Comparison of ENCODE assay signal across 17 cellular contexts in genomic region chr2:184906160-184906559, GRCh38.
DNase-seq lines count a peak whose midpoint lies in the region; ATAC-seq, FAIRE-seq and TF ChIP-seq lines count a peak whose summit lies in the region.
"Had no signal": no experiment of that assay in that cellular context is flagged by ENCODE, and none has a peak within 500 bp of the region (broad histone marks: within the 10 kb centered on the region; RNA-seq: fewer than 3 reads in every experiment).

No MANE protein-coding gene starts in this region.

- H2BK120ac ChIP-seq in H1 (replicated peaks; ENCODE audit: low read depth, low read length) (no peak overlapping the region), neuronal stem cell (ENCODE audit: low read depth, low read length) (no peak overlapping the region)

- no peaks in the 10 kb centered on the region for H3K27me3 Mint-ChIP-seq in GM23338 (ENCODE audit: insufficient read depth, low read depth, poor library complexity)
- H3K27me3 Mint-ChIP-seq: CD4-positive, alpha-beta memory T cell had no signal

- no peak overlapping the region for H4K8ac ChIP-seq in H1 (ENCODE audit: extremely low read depth, insufficient read depth, low read length)
- peak overlapping the region; percentile 43 for H4K8ac ChIP-seq in neuronal stem cell (ENCODE audit: low read depth, low read length)

- no peak for TF ChIP-seq EP300 in H1 (IDR thresholded peaks at IDR 0.05; ENCODE audit: borderline replicate concordance in 1 of 2, low read depth in 2 of 2, low read length in 2 of 2)

- ATAC-seq in GM23338, result no peak
- ATAC-seq in HG02571 (IDR thresholded peaks at IDR 0.05; ENCODE audit: unreplicated experiment), result no peak
- ATAC-seq: HCT116 had no signal

- H4K20me1 ChIP-seq in GM23338 (replicated peaks; ENCODE audit: insufficient read depth) (no peaks in the 10 kb centered on the region), H1 (replicated peaks in 1 of 2; ENCODE audit: control insufficient read depth in 1 of 2, insufficient read depth in 2 of 2, low read length in 2 of 2) (no peaks in the 10 kb centered on the region)

- H2AK5ac ChIP-seq in H1 (ENCODE audit: low read depth, low read length), result no peak overlapping the region
- H2AK5ac ChIP-seq in neuronal stem cell (ENCODE audit: low read depth, low read length), result no peak overlapping the region

- no peak overlapping the region for H3K4ac ChIP-seq in H1 (replicated peaks; ENCODE audit: insufficient read length, low read depth, low read length)
- no peak overlapping the region for H3K4ac ChIP-seq in neuronal stem cell (ENCODE audit: low read length)

- H2BK5ac ChIP-seq in H1 (ENCODE audit: low read depth, low read length) (no peak overlapping the region), neuronal stem cell (ENCODE audit: low read length) (no peak overlapping the region)

- TF ChIP-seq CTCF in GM23338 (conservative IDR thresholded peaks at IDR 0.05; ENCODE audit: low read depth in 2 of 2) (no peak), H1 (IDR thresholded peaks at IDR 0.05; ENCODE audit: control extremely low read depth in 1 of 3, insufficient read depth in 1 of 3, low read depth in 1 of 3, low read length in 3 of 3) (no peak)

- H3K4me3 Mint-ChIP-seq in GM23338, result no peak overlapping the region
- H3K4me3 Mint-ChIP-seq: CD4-positive, alpha-beta memory T cell; H9 had no signal

- H3K56ac ChIP-seq in H1 (replicated peaks; ENCODE audit: insufficient read length, low read depth, low read length), result no peak overlapping the region

- POLR2A ChIA-PET in H1 (lab: Charles Lee; ENCODE audit: partially characterized antibody), result interaction anchor here (0.6 kb wide), 1 partner anchor 173 kb away, joined by 3 read pairs; no protein-coding TSS in a partner anchor

- peaks cover 21% of the 10 kb centered on the region; the same call in 2 of the 3 replicates for H3K4me1 Mint-ChIP-seq in GM23338
- H3K4me1 Mint-ChIP-seq: CD4-positive, alpha-beta memory T cell had no signal

- peak overlapping the region; percentile 66; the same call in 1 of the 2 replicates for H2BK20ac ChIP-seq in H1 (ENCODE audit: low read length)

- H3K79me1 ChIP-seq in H1 (ENCODE audit: low read depth, low read length) (no peaks in the 10 kb centered on the region), neuronal stem cell (ENCODE audit: low read depth, low read length) (no peaks in the 10 kb centered on the region)

- no peaks in the 10 kb centered on the region for H3K23me2 ChIP-seq in H1 (ENCODE audit: low read depth, low read length)

- peaks cover under 1% of the 10 kb centered on the region; the same call in 1 of the 3 replicates for H3K9me3 Mint-ChIP-seq in GM23338

- no peak for TF ChIP-seq RAD21 in H1 (IDR thresholded peaks at IDR 0.05 in 1 of 2, conservative IDR thresholded peaks at IDR 0.05 in 1 of 2; ENCODE audit: low read depth in 2 of 2, low read length in 2 of 2)

- H3K27ac ChIP-seq in GM23338 (ENCODE audit: low read depth) (no peak overlapping the region), HUES6 (ENCODE audit: low read depth, low read length) (peak overlapping the region; percentile 6; the same call in 1 of the 2 replicates), H1 (ENCODE audit: low read depth, low read length) (no peak overlapping the region), neuronal stem cell (replicated peaks; ENCODE audit: low read length) (no peak overlapping the region)

- no peak overlapping the region for H4K5ac ChIP-seq in H1 (ENCODE audit: insufficient read length, low read depth, low read length)

- H3K23ac ChIP-seq in H1 (ENCODE audit: insufficient read length), result no peak overlapping the region
- no peak overlapping the region for H3K23ac ChIP-seq in neuronal stem cell (ENCODE audit: low read depth, low read length, poor library complexity)

- 93% methylated on average over 4 of the region's 4 CpGs; no CpG with 5 or more reads in 1 of the 2 experiments for WGBS in H1 (ENCODE audit: extremely low coverage in 1 of 2, insufficient coverage in 1 of 2, insufficient read length in 1 of 2, insufficient replicate concordance in 2 of 2, low coverage in 1 of 2, low lambda C conversion rate in 2 of 2, missing lambda C conversion rate in 1 of 2), 2 experiments
- WGBS in neuronal stem cell (ENCODE audit: extremely low coverage in 2 of 2, insufficient read length in 2 of 2, insufficient replicate concordance in 1 of 2), 2 donors, result no CpG with 5 or more reads among the region's 4 CpGs

- CTCF ChIA-PET in H1 (lab: Charles Lee; ENCODE audit: partially characterized antibody), result no interaction called here

- no peak for FAIRE-seq in H1 (lab: Jason Lieb, UNC)
- FAIRE-seq: G401.6 had no signal

- no peak overlapping the region for H4K91ac ChIP-seq in H1 (replicated peaks; ENCODE audit: insufficient read length, low read length)
- H4K91ac ChIP-seq in neuronal stem cell (ENCODE audit: low read depth, low read length, poor library complexity), result no peak overlapping the region

- H3K4me2 ChIP-seq in GM23338 (no peak overlapping the region), H1 (ENCODE audit: insufficient read depth in 1 of 2, low read depth in 2 of 2, low read length in 2 of 2) (no peak overlapping the region), neuronal stem cell (ENCODE audit: insufficient read depth, low read length, poor library complexity, severe bottlenecking) (no peak overlapping the region)

- H3F3A ChIP-seq in GM23338 (replicated peaks; ENCODE audit: low read depth), result no peaks in the 10 kb centered on the region

- H3K9me3 ChIP-seq in HUES6 (ENCODE audit: control insufficient read depth, insufficient read depth, low read depth, low read length) (peaks cover 5% of the 10 kb centered on the region; the same call in 1 of the 2 replicates), H1 (ENCODE audit: insufficient read depth in 2 of 2, low read depth in 1 of 2, low read length in 1 of 2) (no peaks in the 10 kb centered on the region), neuronal stem cell (replicated peaks in 1 of 2; ENCODE audit: control insufficient read depth in 2 of 2, insufficient read depth in 1 of 2, low read depth in 1 of 2, low read length in 2 of 2) (no peaks in the 10 kb centered on the region)

- H2AFZ ChIP-seq in GM23338 (peak overlapping the region; percentile 9; the same call in 1 of the 2 replicates), H1 (ENCODE audit: low read length) (no peak overlapping the region), neuronal stem cell (ENCODE audit: low read length) (no peak overlapping the region)

- no peaks in the 10 kb centered on the region for H3K36me3 Mint-ChIP-seq in GM23338 (ENCODE audit: low read depth)
- H3K36me3 Mint-ChIP-seq: CD4-positive, alpha-beta memory T cell had no signal

- peaks cover 12% of the 10 kb centered on the region; the same call in 1 of the 2 replicates for H3K4me1 ChIP-seq in GM23338 (ENCODE audit: insufficient read depth)
- peaks cover 11% of the 10 kb centered on the region; the same call in 1 of the 2 replicates for H3K4me1 ChIP-seq in HUES6 (ENCODE audit: control insufficient read depth, insufficient read depth, low read length)
- H3K4me1 ChIP-seq in H1 (replicated peaks in 1 of 4; ENCODE audit: control insufficient read depth in 3 of 4, insufficient read depth in 4 of 4, low read length in 3 of 4), result no peaks in the 10 kb centered on the region; a peak in 1 of 7 replicates
- H3K4me1 ChIP-seq in neuronal stem cell (ENCODE audit: control insufficient read depth in 2 of 2, insufficient read depth in 1 of 2, low read depth in 1 of 2, low read length in 2 of 2), result peaks cover 0 to 3% of the 10 kb centered on the region in 2 donors

- H3K27ac Mint-ChIP-seq in GM23338, result no peak overlapping the region
- H3K27ac Mint-ChIP-seq: CD4-positive, alpha-beta memory T cell had no signal

- H3K27me3 ChIP-seq in GM23338 (ENCODE audit: insufficient read depth) (no peaks in the 10 kb centered on the region), HUES6 (ENCODE audit: control insufficient read depth, insufficient read depth, low read length) (no peaks in the 10 kb centered on the region), H1 (replicated peaks in 1 of 4; ENCODE audit: control insufficient read depth in 3 of 4, extremely low read depth in 1 of 4, insufficient read depth in 3 of 4, low read length in 3 of 4) (no peaks in the 10 kb centered on the region), neuronal stem cell (ENCODE audit: control insufficient read depth in 3 of 3, insufficient read depth in 3 of 3, low read depth in 1 of 3, low read length in 3 of 3) (no peaks in the 10 kb centered on the region)

- DNase-seq in GM23338 (ENCODE audit: low spot score) (no peak), H1 (ENCODE audit: low read depth in 1 of 2, low spot score in 2 of 2) (no peak), neuronal stem cell (ENCODE audit: low spot score) (no peak), SW480 (ENCODE audit: low spot score) (no peak), amygdala (lab: John Stamatoyannopoulos, UW) (no peak)
- DNase-seq in stimulated activated CD4-positive, alpha-beta T cell treated with anti-CD3 and anti-CD28 coated beads, Interleukin-1b, Interleukin-23, amount 100 ng/mL, for 48 hours, result no peak
- DNase-seq: C1 segment of cervical spinal cord; Calu3; CD4-positive, alpha-beta memory T cell; COR-L47; DMS153; DND-41; H9 had no signal

- H3K14ac ChIP-seq in H1 (ENCODE audit: insufficient read length), result no peak overlapping the region
- no peak overlapping the region for H3K14ac ChIP-seq in neuronal stem cell (ENCODE audit: low read length)

- H3K79me2 ChIP-seq in GM23338 (replicated peaks; ENCODE audit: insufficient read depth), result no peaks in the 10 kb centered on the region
- H3K79me2 ChIP-seq in H1 (ENCODE audit: control insufficient read depth in 1 of 2, insufficient read depth in 2 of 2, low read length in 2 of 2), result no peaks in the 10 kb centered on the region

- TF ChIP-seq POLR2A in H1 (IDR thresholded peaks at IDR 0.05; ENCODE audit: control extremely low read depth in 1 of 2, low read depth in 2 of 2, low read length in 2 of 2), result no peak

- H3K4me3 ChIP-seq in GM23338, result no peak overlapping the region
- no peak overlapping the region for H3K4me3 ChIP-seq in HUES6 (ENCODE audit: low read depth, low read length)
- H3K4me3 ChIP-seq in H1 (ENCODE audit: extremely low read depth in 1 of 4, insufficient read depth in 2 of 4, low read depth in 3 of 4, low read length in 4 of 4), result no peak overlapping the region
- H3K4me3 ChIP-seq in neuronal stem cell (ENCODE audit: low read length in 2 of 2), result no peak overlapping the region

- H3K9me2 ChIP-seq in GM23338 (ENCODE audit: insufficient read depth), result no peaks in the 10 kb centered on the region

- H2BK12ac ChIP-seq in H1 (ENCODE audit: low read depth, low read length) (no peak overlapping the region), neuronal stem cell (ENCODE audit: low read length) (no peak overlapping the region)

- no peak overlapping the region for H2BK15ac ChIP-seq in H1 (ENCODE audit: low read length)
- H2BK15ac ChIP-seq in neuronal stem cell (ENCODE audit: low read length), result no peak overlapping the region

- no peak overlapping the region for H3K9ac ChIP-seq in HUES6 (ENCODE audit: low read length)
- no peak overlapping the region for H3K9ac ChIP-seq in H1 (replicated peaks in 1 of 4; ENCODE audit: extremely low read depth in 1 of 4, low read depth in 3 of 4, low read length in 3 of 4)
- H3K9ac ChIP-seq in neuronal stem cell (ENCODE audit: low read depth, low read length, poor library complexity), result no peak overlapping the region

- H3K36me3 ChIP-seq in GM23338 (ENCODE audit: insufficient read depth) (no peaks in the 10 kb centered on the region), HUES6 (ENCODE audit: control insufficient read depth, insufficient read depth, low read length) (no peaks in the 10 kb centered on the region), H1 (ENCODE audit: control insufficient read depth in 2 of 4, insufficient read depth in 4 of 4, low read length in 3 of 4) (no peaks in the 10 kb centered on the region), neuronal stem cell (replicated peaks in 1 of 2; ENCODE audit: control insufficient read depth in 2 of 2, insufficient read depth in 2 of 2, low read length in 2 of 2) (no peaks in the 10 kb centered on the region)

- H3K18ac ChIP-seq in H1 (ENCODE audit: extremely low read depth, low read length), result no peak overlapping the region
- no peak overlapping the region for H3K18ac ChIP-seq in neuronal stem cell (ENCODE audit: low read length)
